31 cellular contexts compared by ENCODE assay signal in the genomic region with DNA sequence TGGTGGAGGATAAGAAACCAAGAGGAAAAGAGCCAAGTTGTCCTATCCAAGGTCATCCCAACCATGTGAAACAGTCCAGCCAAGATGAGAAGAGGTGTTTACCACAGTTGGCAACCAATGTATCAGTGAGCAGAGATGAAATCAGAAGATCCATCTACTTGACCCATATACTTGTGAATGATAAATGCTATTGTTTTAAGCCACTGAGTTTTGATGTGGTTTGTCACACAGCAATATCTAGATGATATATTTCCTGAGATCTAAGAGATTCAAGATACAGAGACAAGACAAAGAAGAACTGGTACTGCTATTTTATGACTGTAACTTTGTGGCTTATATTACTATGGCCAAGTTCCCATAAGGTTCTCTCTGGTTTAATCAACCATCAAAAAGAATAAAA.
"Had no signal": no experiment of that assay in that cellular context is flagged by ENCODE, and none has a peak within 500 bp of the region (broad histone marks: within the 10 kb centered on the region; RNA-seq: fewer than 3 reads in every experiment).

No MANE protein-coding gene starts in this region.

- DNase-seq: hippocampal formation; kidney; left colon; left lung; mesendoderm; naive B cell; natural killer cell; nephron progenitor cell; occipital lobe; ovary; retina; right cardiac atrium; stimulated activated CD4-positive, alpha-beta T cell treated with anti-CD3 and anti-CD28 coated beads, Interleukin-12 subunit alpha, Interleukin-12 subunit beta, amount 100 ng/mL, for 4 hours; stimulated activated CD4-positive, alpha-beta T cell treated with anti-CD3 and anti-CD28 coated beads, Interleukin-15, amount 100 ng/mL, for 24 hours; stimulated activated CD4-positive, alpha-beta T cell treated with anti-CD3 and anti-CD28 coated beads, Interleukin-2, amount 100 ng/mL, for 24 hours; stimulated activated CD4-positive, alpha-beta T cell treated with anti-CD3 and anti-CD28 coated beads, Interleukin-4, amount 100 ng/mL, for 1 hour; stimulated activated naive B cell treated with anti-CD40 and anti-IgM and Interleukin-4, amounts not matched to agents 10 μg/mL and 1 μg/mL and 100 μg/mL, for 72 hours; stimulated activated naive CD8-positive, alpha-beta T cell treated with anti-CD3 and anti-CD28 coated beads, Interleukin-15, Interleukin-2, amounts not matched to agents 100 U/mL and 50 U/mL, for 24 hours; stomach; tibial artery; trophoblast cell; upper lobe of right lung had no signal

- H3K4me3 Mint-ChIP-seq: mesothelial cell of epicardium; naive B cell; natural killer cell; nephron progenitor cell; neural progenitor cell; stimulated activated naive B cell treated with anti-CD40 and anti-IgM and Interleukin-4, amounts not matched to agents 10 μg/mL and 1 μg/mL and 100 μg/mL, for 72 hours had no signal

- ATAC-seq: left colon; left lung; natural killer cell; right cardiac atrium; sciatic nerve; stimulated activated naive B cell treated with anti-CD40 and anti-IgM and Interleukin-4, amounts not matched to agents 10 μg/mL and 1 μg/mL and 100 μg/mL, for 72 hours; stimulated activated naive CD8-positive, alpha-beta T cell treated with anti-CD3 and anti-CD28 coated beads, Interleukin-15, Interleukin-2, amounts not matched to agents 100 U/mL and 50 U/mL, for 24 hours; upper lobe of right lung had no signal

- H3K4me3 ChIP-seq: left lung, lung, neural progenitor cell, ovary, prostate gland, skin epidermis, stomach, suprapubic skin, thoracic aorta, tibial artery, upper lobe of right lung had no signal

- H3K27ac Mint-ChIP-seq: mesothelial cell of epicardium; naive B cell; natural killer cell; nephron progenitor cell; neural progenitor cell; stimulated activated naive B cell treated with anti-CD40 and anti-IgM and Interleukin-4, amounts not matched to agents 10 μg/mL and 1 μg/mL and 100 μg/mL, for 72 hours had no signal

- H3K4me1 Mint-ChIP-seq: mesothelial cell of epicardium; naive B cell; natural killer cell; neural progenitor cell; stimulated activated naive B cell treated with anti-CD40 and anti-IgM and Interleukin-4, amounts not matched to agents 10 μg/mL and 1 μg/mL and 100 μg/mL, for 72 hours had no signal

- H3K9me3 ChIP-seq: neutrophil, ovary, prostate gland, suprapubic skin, thoracic aorta, upper lobe of right lung had no signal

- H3K36me3 Mint-ChIP-seq: mesothelial cell of epicardium; naive B cell; natural killer cell; neural progenitor cell; stimulated activated naive B cell treated with anti-CD40 and anti-IgM and Interleukin-4, amounts not matched to agents 10 μg/mL and 1 μg/mL and 100 μg/mL, for 72 hours had no signal

- H3K27me3 Mint-ChIP-seq: naive B cell; stimulated activated naive B cell treated with anti-CD40 and anti-IgM and Interleukin-4, amounts not matched to agents 10 μg/mL and 1 μg/mL and 100 μg/mL, for 72 hours had no signal
